In genomic region chr16:49095539-49095938, GRCh38 we compare ENCODE assay signal across 32 cellular contexts.
"Had no signal": no experiment of that assay in that cellular context is flagged by ENCODE, and none has a peak within 500 bp of the region (broad histone marks: within the 10 kb centered on the region; RNA-seq: fewer than 3 reads in every experiment).

No MANE protein-coding gene starts in this region.

- ATAC-seq: activated CD8-positive, alpha-beta T cell treated with anti-CD3 and anti-CD28 coated beads for 36 hours; activated naive CD4-positive, alpha-beta T cell treated with anti-CD3 and anti-CD28 coated beads, Interleukin-2, amount 50 U/mL, for 72 hours; activated T-cell treated with anti-CD3 and anti-CD28 coated beads, Interleukin-2, amount 50 U/mL, for 4 hours; activated T-cell treated with anti-CD3 and anti-CD28 coated beads, Interleukin-2, amount 50 U/mL, for 72 hours; activated T-helper 17 cell treated with anti-CD3 and anti-CD28 coated beads, Interleukin-2, amount 50 U/mL, for 72 hours; body of pancreas; T-cell; T-helper 17 cell had no signal

- H3K9me3 ChIP-seq: adrenal gland, body of pancreas, breast epithelium had no signal

- H3K4me1 Mint-ChIP-seq: activated B cell treated with CpG ODN at 0.5 μM for 24 hours; activated CD4-positive, alpha-beta T cell treated with anti-CD3 and anti-CD28 coated beads, Interleukin-2, amount 10 ng/mL, durations not matched to agents 24 days and 14 days; activated naive CD8-positive, alpha-beta T cell treated with anti-CD3 and anti-CD28 coated beads for 36 hours; activated T-helper 17 cell treated with anti-CD3 and anti-CD28 coated beads, Interleukin-2, amount 50 U/mL, for 72 hours; T-cell; T-helper 17 cell had no signal

- H3K4me1 ChIP-seq: adrenal gland, body of pancreas, breast epithelium had no signal

- H3K27me3 Mint-ChIP-seq: activated B cell treated with CpG ODN at 0.5 μM for 24 hours; activated CD4-positive, alpha-beta memory T cell treated with anti-CD3 and anti-CD28 coated beads for 36 hours; activated CD4-positive, alpha-beta T cell treated with anti-CD3 and anti-CD28 coated beads, Interleukin-2, amount 10 ng/mL, durations not matched to agents 24 days and 14 days; activated CD8-positive, alpha-beta T cell treated with anti-CD3 and anti-CD28 coated beads for 36 hours; activated naive CD8-positive, alpha-beta T cell treated with anti-CD3 and anti-CD28 coated beads for 36 hours; activated T-helper 17 cell treated with anti-CD3 and anti-CD28 coated beads, Interleukin-2, amount 50 U/mL, for 72 hours; T-cell; T-helper 17 cell had no signal

- H3K4me3 ChIP-seq: adrenal gland, body of pancreas, breast epithelium had no signal

- H3K36me3 ChIP-seq: adrenal gland, brain microvascular endothelial cell, breast epithelium had no signal

- H3K4me3 Mint-ChIP-seq: activated B cell treated with CpG ODN at 0.5 μM for 24 hours; activated CD4-positive, alpha-beta memory T cell treated with anti-CD3 and anti-CD28 coated beads for 36 hours; activated CD4-positive, alpha-beta T cell treated with anti-CD3 and anti-CD28 coated beads, Interleukin-2, amount 10 ng/mL, durations not matched to agents 24 days and 14 days; activated CD8-positive, alpha-beta T cell treated with anti-CD3 and anti-CD28 coated beads for 36 hours; activated naive CD4-positive, alpha-beta T cell treated with anti-CD3 and anti-CD28 coated beads for 36 hours; activated naive CD8-positive, alpha-beta T cell treated with anti-CD3 and anti-CD28 coated beads for 36 hours; activated T-cell treated with anti-CD3 and anti-CD28 coated beads, Interleukin-2, amount 50 U/mL, for 4 hours; activated T-cell treated with anti-CD3 and anti-CD28 coated beads, Interleukin-2, amount 50 U/mL, for 72 hours; activated T-helper 1 cell treated with anti-CD3 and anti-CD28 coated beads, Interleukin-12 subunit alpha, Interleukin-12 subunit beta, Interleukin-2, Interleukin-4 antibody, amounts not matched to agents 30 ng/mL and 10 ng/mL and 1 ng/mL, durations not matched to agents 14 hours and 24 hours and 36 hours; activated T-helper 17 cell treated with anti-CD3 and anti-CD28 coated beads, Interleukin-2, amount 50 U/mL, for 72 hours; T-cell; T-helper 17 cell had no signal

- H3K27ac Mint-ChIP-seq: activated B cell treated with CpG ODN at 0.5 μM for 24 hours; activated CD4-positive, alpha-beta memory T cell treated with anti-CD3 and anti-CD28 coated beads for 36 hours; activated CD4-positive, alpha-beta T cell treated with anti-CD3 and anti-CD28 coated beads, Interleukin-2, amount 10 ng/mL, durations not matched to agents 24 days and 14 days; activated CD8-positive, alpha-beta T cell treated with anti-CD3 and anti-CD28 coated beads for 36 hours; activated naive CD4-positive, alpha-beta T cell treated with anti-CD3 and anti-CD28 coated beads for 36 hours; activated naive CD4-positive, alpha-beta T cell treated with anti-CD3 and anti-CD28 coated beads, Interleukin-2, amount 50 U/mL, for 72 hours; activated naive CD8-positive, alpha-beta T cell treated with anti-CD3 and anti-CD28 coated beads for 36 hours; activated T-cell treated with anti-CD3 and anti-CD28 coated beads, Interleukin-2, amount 50 U/mL, for 72 hours; activated T-helper 1 cell treated with anti-CD3 and anti-CD28 coated beads, Interleukin-12 subunit alpha, Interleukin-12 subunit beta, Interleukin-2, Interleukin-4 antibody, amounts not matched to agents 30 ng/mL and 10 ng/mL and 1 ng/mL, durations not matched to agents 14 hours and 24 hours and 36 hours; activated T-helper 17 cell treated with anti-CD3 and anti-CD28 coated beads, Interleukin-2, amount 50 U/mL, for 72 hours; T-cell; T-helper 17 cell had no signal

- H3K9me3 Mint-ChIP-seq: activated CD4-positive, alpha-beta T cell treated with anti-CD3 and anti-CD28 coated beads, Interleukin-2, amount 10 ng/mL, durations not matched to agents 24 days and 14 days; activated T-helper 1 cell treated with anti-CD3 and anti-CD28 coated beads, Interleukin-12 subunit alpha, Interleukin-12 subunit beta, Interleukin-2, Interleukin-4 antibody, amounts not matched to agents 30 ng/mL and 10 ng/mL and 1 ng/mL, durations not matched to agents 14 hours and 24 hours and 36 hours had no signal

- H3K36me3 Mint-ChIP-seq: activated CD4-positive, alpha-beta memory T cell treated with anti-CD3 and anti-CD28 coated beads for 36 hours; activated naive CD4-positive, alpha-beta T cell treated with anti-CD3 and anti-CD28 coated beads, Interleukin-2, amount 50 U/mL, for 72 hours; activated naive CD8-positive, alpha-beta T cell treated with anti-CD3 and anti-CD28 coated beads for 36 hours; T-cell had no signal

- H3K27me3 ChIP-seq: adrenal gland, body of pancreas, brain microvascular endothelial cell, breast epithelium had no signal

- H3K27ac ChIP-seq: adrenal gland, body of pancreas, brain microvascular endothelial cell, breast epithelium had no signal

- DNase-seq: activated B cell treated with CpG ODN at 0.5 μM for 24 hours; activated CD4-positive, alpha-beta memory T cell treated with anti-CD3 and anti-CD28 coated beads for 36 hours; activated CD4-positive, alpha-beta T cell treated with anti-CD3 and anti-CD28 coated beads for 4 hours; activated CD4-positive, alpha-beta T cell treated with anti-CD3 and anti-CD28 coated beads, Interleukin-2, amount 10 ng/mL, durations not matched to agents 24 days and 14 days; activated CD4-positive, alpha-beta T cell treated with anti-CD3 and anti-CD28 coated beads, Interleukin-2, amount 50 U/mL, for 1 hour; activated CD4-positive, alpha-beta T cell treated with anti-CD3 and anti-CD28 coated beads, Interleukin-2, amount 50 U/mL, for 4 hours; activated CD4-positive, CD25-positive, alpha-beta regulatory T cell treated with anti-CD3 and anti-CD28 coated beads, Interleukin-2, amount 50 U/mL, for 72 hours; activated CD8-positive, alpha-beta memory T cell treated with anti-CD3 and anti-CD28 coated beads, Interleukin-2, amount 50 U/mL, for 4 hours; activated CD8-positive, alpha-beta T cell treated with anti-CD3 and anti-CD28 coated beads for 36 hours; activated effector memory CD4-positive, alpha-beta T cell treated with anti-CD3 and anti-CD28 coated beads, Interleukin-2, amount 50 U/mL, for 16 hours; activated gamma-delta T cell treated with Interleukin-2 at 50 U/mL for 16 hours; activated naive CD4-positive, alpha-beta T cell; activated naive CD4-positive, alpha-beta T cell treated with anti-CD3 and anti-CD28 coated beads for 36 hours; activated naive CD4-positive, alpha-beta T cell treated with anti-CD3 and anti-CD28 coated beads, Interleukin-2, amount 50 U/mL, for 16 hours; activated naive CD8-positive, alpha-beta T cell treated with anti-CD3 and anti-CD28 coated beads for 36 hours; activated T-cell treated with anti-CD3 and anti-CD28 coated beads for 4 hours; activated T-cell treated with anti-CD3 and anti-CD28 coated beads, Interleukin-2, amount 50 U/mL, for 1 hour; activated T-cell treated with anti-CD3 and anti-CD28 coated beads, Interleukin-2, amount 50 U/mL, for 4 hours; activated T-cell treated with anti-CD3 and anti-CD28 coated beads, Interleukin-2, amount 50 U/mL, for 72 hours; adrenal gland; amniotic stem cell; aorta; body of pancreas; brain microvascular endothelial cell; central memory CD4-positive, alpha-beta T cell; cerebellar nuclear complex; T-cell; T-helper 17 cell had no signal
